8 cellular contexts compared by ENCODE assay signal in genomic region chr10:125060851-125061556, GRCh38.
DNase-seq lines count a peak whose midpoint lies in the region; ATAC-seq and TF ChIP-seq lines count a peak whose summit lies in the region.

No MANE protein-coding gene starts in this region.

- H3K27me3 ChIP-seq in esophagus (ENCODE audit: control insufficient read depth in 1 of 2, insufficient read depth in 2 of 2, low read length in 2 of 2) (no peaks in the 10 kb centered on the region), stomach (no peaks in the 10 kb centered on the region)

- TF ChIP-seq POLR2A in stomach (IDR thresholded peaks at IDR 0.05), result no peak

- no peaks in the 10 kb centered on the region for H3K9me3 Mint-ChIP-seq in activated CD4-positive, alpha-beta T cell treated with anti-CD3 and anti-CD28 coated beads, Interleukin-2, amount 10 ng/mL, durations not matched to agents 24 days and 14 days

- no peak overlapping the region for H3K4me3 ChIP-seq in esophagus (ENCODE audit: low read depth in 1 of 2, low read length in 2 of 2)
- peak overlapping the region in 2 of 4 donors; percentile 9 to 14 for H3K4me3 ChIP-seq in stomach

- no peak for TF ChIP-seq EP300 in stomach (IDR thresholded peaks at IDR 0.05)

- no peak overlapping the region for H3K27ac Mint-ChIP-seq in activated CD4-positive, alpha-beta T cell treated with anti-CD3 and anti-CD28 coated beads, Interleukin-2, amount 10 ng/mL, durations not matched to agents 24 days and 14 days

- H3K9me3 ChIP-seq in esophagus (ENCODE audit: control insufficient read depth in 2 of 2, insufficient read depth in 1 of 2, low read depth in 1 of 2, low read length in 1 of 2) (no peaks in the 10 kb centered on the region), stomach (no peaks in the 10 kb centered on the region)

- H3K27me3 Mint-ChIP-seq in activated CD4-positive, alpha-beta T cell treated with anti-CD3 and anti-CD28 coated beads, Interleukin-2, amount 10 ng/mL, durations not matched to agents 24 days and 14 days, result peaks cover 22% of the 10 kb centered on the region

- peaks cover 12% of the 10 kb centered on the region for H3K4me1 Mint-ChIP-seq in activated CD4-positive, alpha-beta T cell treated with anti-CD3 and anti-CD28 coated beads, Interleukin-2, amount 10 ng/mL, durations not matched to agents 24 days and 14 days

- intact Hi-C loops in activated CD4-positive, alpha-beta T cell treated with anti-CD3 and anti-CD28 coated beads, Interleukin-2, amount 10 ng/mL, durations not matched to agents 24 days and 14 days (cut with micrococcal nuclease), result loop anchor here (10.0 kb wide), 1 partner anchor 436 kb away; no protein-coding TSS in a partner anchor
- intact Hi-C loops in stomach (cut with DNase I; ENCODE audit: low total_unique reads), result no loop called here

- ATAC-seq in GM19328 (IDR thresholded peaks at IDR 0.05; ENCODE audit: unreplicated experiment), result no peak
- ATAC-seq in GM19452 (IDR thresholded peaks at IDR 0.05; ENCODE audit: unreplicated experiment), result no peak

- TF ChIP-seq CTCF in stomach (IDR thresholded peaks at IDR 0.05), result peak in 5 of 7 experiments; percentile 72 to 85 (median 80)

- H3K27ac ChIP-seq in esophagus (ENCODE audit: low read depth in 2 of 2, low read length in 1 of 2), result peak overlapping the region; percentile 67 to 83
- peak overlapping the region; percentile 22 to 93 (median 78) for H3K27ac ChIP-seq in stomach

- no peaks in the 10 kb centered on the region for H3K36me3 Mint-ChIP-seq in activated CD4-positive, alpha-beta T cell treated with anti-CD3 and anti-CD28 coated beads, Interleukin-2, amount 10 ng/mL, durations not matched to agents 24 days and 14 days (ENCODE audit: low read depth)

- DNase-seq in GM03348 (ENCODE audit: low spot score) (peak; percentile 88), M059J (ENCODE audit: low read depth) (peak; percentile 15), mucosa of gallbladder (ENCODE audit: low spot score) (peak; percentile 84), stomach (peak; percentile 88)
- peak; percentile 74 for DNase-seq in activated CD4-positive, alpha-beta T cell treated with anti-CD3 and anti-CD28 coated beads, Interleukin-2, amount 10 ng/mL, durations not matched to agents 24 days and 14 days

- H3K36me3 ChIP-seq in esophagus (ENCODE audit: control insufficient read depth in 2 of 2, insufficient read depth in 2 of 2, low read length in 1 of 2), result peaks cover 0 to 7% of the 10 kb centered on the region in 2 donors
- no peaks in the 10 kb centered on the region for H3K36me3 ChIP-seq in stomach

- WGBS in esophagus, 2 donors, result 18 to 22% methylated on average over 19 of the region's 19 CpGs
- WGBS in stomach, 5 donors, result 12 to 28% (median 23%) methylated on average over 16 to 19 of the region's 19 CpGs

- H3K4me1 ChIP-seq in esophagus (ENCODE audit: control insufficient read depth in 2 of 2, insufficient read depth in 2 of 2, low read length in 1 of 2) (peaks cover 24 to 42% of the 10 kb centered on the region in 2 donors), stomach (peaks cover 85 to 100% (median 95%) of the 10 kb centered on the region in 4 donors)

- no peak overlapping the region for H3K4me3 Mint-ChIP-seq in activated CD4-positive, alpha-beta T cell treated with anti-CD3 and anti-CD28 coated beads, Interleukin-2, amount 10 ng/mL, durations not matched to agents 24 days and 14 days

Comparison
In these comparisons a context has a peak if more than half of its experiments do, and no peak if none do; other contexts are left out.
1. DNase-seq: peak in every context shown above with its lines; median percentile 88 in GM03348; 88 in stomach; 84 in mucosa of gallbladder; 74 in activated CD4-positive, alpha-beta T cell treated with anti-CD3 and anti-CD28 coated beads, Interleukin-2, amount 10 ng/mL, durations not matched to agents 24 days and 14 days; 15 in M059J.